1 cellular context compared by ENCODE assay signal in genomic region chr2:44970846-44971450, GRCh38.
TF ChIP-seq lines count a peak whose summit lies in the region.

No MANE protein-coding gene starts in this region.

TF ChIP-seq in H1, 55 proteins besides CTCF, POLR2A, EP300 and RAD21:
- no peak for TF ChIP-seq TCF12 (IDR thresholded peaks at IDR 0.05; ENCODE audit: low read depth, low read length)
- no peak for TF ChIP-seq BCL11A (IDR thresholded peaks at IDR 0.05; ENCODE audit: low read depth in 2 of 2, low read length in 2 of 2)
- TF ChIP-seq SP2 (IDR thresholded peaks at IDR 0.05; ENCODE audit: low read length), result no peak
